ENCODE assay signal across 29 cellular contexts in the genomic region with DNA sequence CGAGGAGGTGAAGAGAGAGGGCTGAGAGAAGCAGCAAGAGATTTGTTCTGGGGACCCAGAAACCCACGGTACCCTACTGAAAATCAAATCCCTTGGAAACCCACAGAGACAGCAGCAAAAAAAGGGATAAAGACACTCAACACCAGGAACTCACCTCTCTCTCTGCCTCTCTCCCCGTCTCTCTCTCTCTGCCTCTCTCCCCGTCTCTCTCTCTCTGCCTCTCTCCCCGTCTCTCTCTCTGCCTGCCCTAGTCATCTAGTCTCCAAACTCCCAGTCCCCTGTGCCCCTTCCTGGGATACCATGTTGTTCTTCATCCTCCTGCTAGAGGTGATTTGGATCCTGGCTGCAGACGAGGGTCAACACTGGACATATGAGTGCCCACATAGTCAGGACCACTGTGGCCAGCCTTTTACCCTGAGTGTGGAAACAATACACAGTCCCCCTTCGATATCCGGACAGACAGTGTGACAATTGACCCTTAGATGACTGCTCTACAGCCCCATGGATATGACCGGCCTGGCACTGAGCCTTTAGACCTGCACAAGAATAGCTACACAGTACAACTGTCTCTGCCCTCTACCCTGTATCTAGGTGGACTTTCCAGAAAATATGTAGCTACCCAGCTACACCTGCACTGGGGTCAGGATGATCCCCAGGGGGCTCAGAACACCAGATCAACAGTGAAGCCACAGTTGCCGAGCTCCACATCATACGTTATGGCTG.
"Had no signal": no experiment of that assay in that cellular context is flagged by ENCODE, and none has a peak within 500 bp of the region (broad histone marks: within the 10 kb centered on the region; RNA-seq: fewer than 3 reads in every experiment).

No MANE protein-coding gene starts in this region.

- H3K4me2 ChIP-seq: smooth muscle cell had no signal

- H3K4me3 Mint-ChIP-seq: naive thymus-derived CD8-positive, alpha-beta T cell; natural killer cell treated with Interleukin-12 subunit alpha and Interleukin-12 subunit beta and Interleukin-15 and Interleukin-18, amount 100 ng/mL, for 72 hours; nephron progenitor cell; neural crest cell; stimulated activated memory B cell treated with anti-CD40 and anti-IgM and Interleukin-4, amounts not matched to agents 10 μg/mL and 1 μg/mL and 100 μg/mL, for 72 hours; stimulated activated naive CD8-positive, alpha-beta T cell treated with anti-CD3 and anti-CD28 coated beads, Interleukin-15, Interleukin-2, amounts not matched to agents 100 ng/mL and 50 ng/mL, for 24 hours had no signal

- H3K27ac Mint-ChIP-seq: naive thymus-derived CD8-positive, alpha-beta T cell; natural killer cell treated with Interleukin-12 subunit alpha and Interleukin-12 subunit beta and Interleukin-15 and Interleukin-18, amount 100 ng/mL, for 72 hours; nephron progenitor cell; stimulated activated memory B cell treated with anti-CD40 and anti-IgM and Interleukin-4, amounts not matched to agents 10 μg/mL and 1 μg/mL and 100 μg/mL, for 72 hours; stimulated activated naive CD8-positive, alpha-beta T cell treated with anti-CD3 and anti-CD28 coated beads, Interleukin-15, Interleukin-2, amounts not matched to agents 100 ng/mL and 50 ng/mL, for 24 hours had no signal

- H3K27ac ChIP-seq: neutrophil, pancreas, psoas muscle, skin epidermis, spleen, stomach, thoracic aorta, thyroid gland, tibial nerve, upper lobe of left lung, vagina had no signal

- H3K9me3 ChIP-seq: neutrophil, pancreas, psoas muscle, spleen, stomach, thoracic aorta, thyroid gland, tibial nerve, upper lobe of left lung, vagina had no signal

- ATAC-seq: naive thymus-derived CD8-positive, alpha-beta T cell; natural killer cell treated with Interleukin-12 subunit alpha and Interleukin-12 subunit beta and Interleukin-15 and Interleukin-18, amount 100 ng/mL, for 72 hours; pancreas; psoas muscle; right cardiac atrium; sciatic nerve; stimulated activated memory B cell treated with anti-CD40 and anti-IgM and Interleukin-4, amounts not matched to agents 10 μg/mL and 1 μg/mL and 100 μg/mL, for 72 hours had no signal

- H3K4me1 Mint-ChIP-seq: naive thymus-derived CD8-positive, alpha-beta T cell; nephron progenitor cell; neural crest cell; stimulated activated memory B cell treated with anti-CD40 and anti-IgM and Interleukin-4, amounts not matched to agents 10 μg/mL and 1 μg/mL and 100 μg/mL, for 72 hours had no signal

- H3K27me3 ChIP-seq: pancreas, thyroid gland, upper lobe of left lung, vagina had no signal

- H3K9me3 Mint-ChIP-seq: naive thymus-derived CD8-positive, alpha-beta T cell; natural killer cell treated with Interleukin-12 subunit alpha and Interleukin-12 subunit beta and Interleukin-15 and Interleukin-18, amount 100 ng/mL, for 72 hours; neural crest cell; stimulated activated naive CD8-positive, alpha-beta T cell treated with anti-CD3 and anti-CD28 coated beads, Interleukin-15, Interleukin-2, amounts not matched to agents 100 ng/mL and 50 ng/mL, for 24 hours had no signal

- H3K4me1 ChIP-seq: pancreas, psoas muscle, spleen, stomach, tibial nerve, upper lobe of left lung, vagina had no signal

- H3K36me3 ChIP-seq: neutrophil, pancreas, spleen, stomach, thoracic aorta, thyroid gland, tibial nerve, upper lobe of left lung, vagina had no signal

- H3K36me3 Mint-ChIP-seq: natural killer cell treated with Interleukin-12 subunit alpha and Interleukin-12 subunit beta and Interleukin-15 and Interleukin-18, amount 100 ng/mL, for 72 hours; stimulated activated memory B cell treated with anti-CD40 and anti-IgM and Interleukin-4, amounts not matched to agents 10 μg/mL and 1 μg/mL and 100 μg/mL, for 72 hours had no signal

- DNase-seq: naive thymus-derived CD8-positive, alpha-beta T cell; nephron progenitor cell; nucleus accumbens; pancreas; psoas muscle; right cardiac atrium; spleen; stimulated activated CD4-positive, alpha-beta T cell treated with anti-CD3 and anti-CD28 coated beads, Interleukin-12 subunit alpha, Interleukin-12 subunit beta, amount 100 ng/mL, for 4 hours; stimulated activated CD4-positive, alpha-beta T cell treated with anti-CD3 and anti-CD28 coated beads, Interleukin-1b, Interleukin-23, amount 100 ng/mL, for 48 hours; stimulated activated CD4-positive, alpha-beta T cell treated with anti-CD3 and anti-CD28 coated beads, Interleukin-4, amount 100 ng/mL, for 1 hour; stimulated activated CD4-positive, alpha-beta T cell treated with anti-CD3 and anti-CD28 coated beads, Interleukin-4, amount 100 ng/mL, for 4 hours; stimulated activated CD8-positive, alpha-beta memory T cell treated with anti-CD3 and anti-CD28 coated beads, Interleukin-4, amount 100 ng/mL, for 48 hours; stimulated activated naive CD4-positive, alpha-beta T cell treated with Interleukin-2 at 50 U/mL for 16 hours; stomach; thyroid gland; trophoblast cell; upper lobe of left lung had no signal

- H3K4me3 ChIP-seq: pancreas, psoas muscle, skin epidermis, smooth muscle cell, spleen, stomach, thoracic aorta, thyroid gland, tibial nerve, upper lobe of left lung, vagina had no signal

- FAIRE-seq: pancreas, urothelium cell line had no signal
